1 cellular context compared by ENCODE assay signal in genomic region chr6:144064831-144065668, GRCh38.
A peak's percentile ranks its signal among the peaks of the same experiment; 100 is the strongest.
TF ChIP-seq lines count a peak whose summit lies in the region.

No MANE protein-coding gene starts in this region.

TF ChIP-seq in H1, 55 proteins besides CTCF, POLR2A, EP300 and RAD21:
- no peak for TF ChIP-seq TBP (IDR thresholded peaks at IDR 0.05; ENCODE audit: low read depth, low read length)
- peak; percentile 21 for TF ChIP-seq EZH2 (IDR thresholded peaks at IDR 0.05; ENCODE audit: low read depth, low read length, severe bottlenecking)
- no peak for TF ChIP-seq CEBPB (IDR thresholded peaks at IDR 0.05; ENCODE audit: low read depth, low read length)
- TF ChIP-seq POU5F1 (IDR thresholded peaks at IDR 0.05; ENCODE audit: low read depth, low read length): no peak
